15 cellular contexts compared by ENCODE assay signal in the genomic region with DNA sequence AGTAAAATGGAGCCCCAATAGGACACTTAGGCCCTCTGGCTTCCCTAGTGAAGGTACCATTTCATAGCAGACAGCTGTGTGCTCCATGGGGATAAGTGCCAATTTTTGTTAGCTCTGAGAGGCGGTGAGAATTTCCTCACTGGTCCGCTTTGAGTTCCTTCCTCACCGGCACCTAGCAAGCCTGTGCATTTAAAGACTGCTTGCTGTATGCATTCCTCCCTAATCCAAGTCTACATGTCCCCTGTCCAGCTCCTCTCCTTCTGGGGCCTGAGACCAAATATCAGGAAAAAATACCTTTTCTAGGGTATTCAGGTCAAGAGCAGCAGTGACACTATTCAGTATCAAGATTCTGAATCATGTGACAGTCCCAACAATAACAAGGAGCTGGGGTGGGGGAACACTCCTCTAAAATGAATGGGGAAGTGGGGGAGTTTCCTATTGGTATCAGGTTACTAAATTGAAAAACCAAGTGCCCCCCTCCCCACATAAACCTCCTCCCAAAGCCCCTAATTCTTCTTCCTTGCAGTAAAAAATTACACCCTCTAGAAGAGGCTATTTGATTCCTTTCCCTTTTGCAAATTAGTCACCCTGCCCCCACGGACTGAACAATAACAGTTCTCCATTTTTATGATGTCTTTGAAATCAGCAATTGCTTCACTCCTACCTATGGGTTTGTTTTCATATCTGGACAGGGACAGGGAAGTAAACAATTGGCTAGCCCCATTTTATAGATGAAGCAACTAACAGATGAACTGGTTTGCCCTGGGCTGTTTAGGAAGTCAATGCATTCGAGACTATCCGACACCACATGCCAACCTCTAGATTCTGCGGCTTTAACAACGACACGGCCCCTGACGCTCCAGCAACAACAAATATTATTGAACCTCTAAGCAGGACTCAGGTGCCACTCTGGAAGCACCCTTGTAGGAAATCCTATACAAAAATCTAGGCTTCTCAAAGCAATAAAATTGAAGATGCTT. TPM values are rescaled to one million over a fixed set of nuclear protein-coding genes. Genes with fewer than 3 reads are reported as not detected.
DNase-seq lines count a peak whose midpoint lies in the region; ATAC-seq and TF ChIP-seq lines count a peak whose summit lies in the region.
"Had no signal": no experiment of that assay in that cellular context is flagged by ENCODE, and none has a peak within 500 bp of the region (broad histone marks: within the 10 kb centered on the region; RNA-seq: fewer than 3 reads in every experiment).

No MANE protein-coding gene starts in this region.

- no peaks in the 10 kb centered on the region for H3K9me3 Mint-ChIP-seq in activated T-cell treated with anti-CD3 and anti-CD28 coated beads, Interleukin-2, amount 50 U/mL, for 72 hours
- H3K9me3 Mint-ChIP-seq in Caco-2 (ENCODE audit: unreplicated experiment): no peaks in the 10 kb centered on the region
- H3K9me3 Mint-ChIP-seq: memory B cell had no signal

- DNase-seq in activated effector memory CD4-positive, alpha-beta T cell treated with anti-CD3 and anti-CD28 coated beads, Interleukin-2, amount 50 U/mL, for 16 hours: peak; percentile 75
- no peak for DNase-seq in activated effector memory CD4-positive, alpha-beta T cell treated with Interleukin-2 at 50 U/mL for 16 hours
- no peak for DNase-seq in activated T-cell treated with anti-CD3 and anti-CD28 coated beads, Interleukin-2, amount 50 U/mL, for 72 hours
- DNase-seq in foreskin keratinocyte (peak; percentile 36 to 56), transverse colon (no peak), gastrocnemius medialis (no peak), Caco-2 (no peak)
- DNase-seq: DND-41, GM23248, NCI-H1105, NCI-H526 treated with DMSO at 0.1 percent for 48 hours had no signal

- H3K4me3 ChIP-seq in transverse colon: no peak overlapping the region
- no peak overlapping the region for H3K4me3 ChIP-seq in gastrocnemius medialis
- H3K4me3 ChIP-seq in Caco-2 (ENCODE audit: low read depth, low read length): no peak overlapping the region
- H3K4me3 ChIP-seq: esophagus muscularis mucosa, GM23248 had no signal

- intact Hi-C loops in transverse colon (cut with DNase I; ENCODE audit: low total_unique reads): no loop called here
- intact Hi-C loops in gastrocnemius medialis (cut with DNase I; ENCODE audit: low total_unique reads): no loop called here
- intact Hi-C loops in Caco-2 (cut with micrococcal nuclease; ENCODE audit: unreplicated experiment): no loop called here

- BruUV-seq in Caco-2 (replicated peaks; lab: Mats Ljungman, UMichigan): no TSS peak

- CTCF ChIA-PET in Caco-2 (lab: Charles Lee): no interaction called here

- H3K27ac Mint-ChIP-seq in activated T-cell treated with anti-CD3 and anti-CD28 coated beads, Interleukin-2, amount 50 U/mL, for 72 hours: peak overlapping the region; percentile 97
- H3K27ac Mint-ChIP-seq in Caco-2 (ENCODE audit: unreplicated experiment): no peak overlapping the region
- H3K27ac Mint-ChIP-seq: memory B cell had no signal

- in situ Hi-C loops in transverse colon (cut with MboI; ENCODE audit: low pct_ligation_motif_present in 1 of 4, low pct_unique_long_range_greater_than_20kb in 1 of 4, low sequenced_read_pairs in 3 of 4) (no loop called here), gastrocnemius medialis (cut with MboI; ENCODE audit: low sequenced_read_pairs in 4 of 4) (no loop called here)

- H3K4me3 Mint-ChIP-seq in activated T-cell treated with anti-CD3 and anti-CD28 coated beads, Interleukin-2, amount 50 U/mL, for 72 hours: peak overlapping the region; percentile 90
- no peak overlapping the region for H3K4me3 Mint-ChIP-seq in Caco-2 (ENCODE audit: unreplicated experiment)
- H3K4me3 Mint-ChIP-seq: memory B cell had no signal

- WGBS in transverse colon (ENCODE audit: low coverage in 1 of 2), 2 donors: 40 to 81% methylated on average over 1 to 10 of the region's 10 CpGs

- H3K27me3 ChIP-seq in foreskin keratinocyte (no peaks in the 10 kb centered on the region), transverse colon (peaks cover 36% of the 10 kb centered on the region), gastrocnemius medialis (peaks cover 35 to 60% (median 47%) of the 10 kb centered on the region in 3 donors), Caco-2 (replicated peaks; ENCODE audit: control insufficient read depth, insufficient read depth, low read length) (no peaks in the 10 kb centered on the region)

- peak; percentile 27 for ATAC-seq in activated T-cell treated with anti-CD3 and anti-CD28 coated beads, Interleukin-2, amount 50 U/mL, for 72 hours (replicated peaks in 1 of 2)
- ATAC-seq in foreskin keratinocyte (no peak), gastrocnemius medialis (no peak), HG03565 (IDR thresholded peaks at IDR 0.05; ENCODE audit: unreplicated experiment) (no peak)

- H3K4me1 ChIP-seq in foreskin keratinocyte: peaks cover 66% of the 10 kb centered on the region
- peaks cover 0 to 22% (median 15%) of the 10 kb centered on the region in 4 donors for H3K4me1 ChIP-seq in transverse colon
- H3K4me1 ChIP-seq in gastrocnemius medialis: no peaks in the 10 kb centered on the region
- H3K4me1 ChIP-seq in Caco-2: no peaks in the 10 kb centered on the region
- H3K4me1 ChIP-seq: parathyroid adenoma had no signal

- H3K4me1 Mint-ChIP-seq in activated T-cell treated with anti-CD3 and anti-CD28 coated beads, Interleukin-2, amount 50 U/mL, for 72 hours (ENCODE audit: low read depth): peaks cover 82% of the 10 kb centered on the region
- H3K4me1 Mint-ChIP-seq in Caco-2 (ENCODE audit: low read depth, unreplicated experiment): no peaks in the 10 kb centered on the region
- H3K4me1 Mint-ChIP-seq: memory B cell had no signal

- POLR2A ChIA-PET in Caco-2 (lab: Charles Lee): no interaction called here

- H3K27me3 Mint-ChIP-seq in activated T-cell treated with anti-CD3 and anti-CD28 coated beads, Interleukin-2, amount 50 U/mL, for 72 hours (ENCODE audit: low read depth): no peaks in the 10 kb centered on the region
- peaks cover 17% of the 10 kb centered on the region for H3K27me3 Mint-ChIP-seq in Caco-2 (ENCODE audit: insufficient read depth, unreplicated experiment)

- peaks cover 2% of the 10 kb centered on the region in 2 donors for H3K36me3 Mint-ChIP-seq in activated T-cell treated with anti-CD3 and anti-CD28 coated beads, Interleukin-2, amount 50 U/mL, for 72 hours (ENCODE audit: insufficient read depth in 2 of 2)
- H3K36me3 Mint-ChIP-seq in Caco-2 (ENCODE audit: insufficient read depth, unreplicated experiment): no peaks in the 10 kb centered on the region
- H3K36me3 Mint-ChIP-seq: memory B cell had no signal

- TF ChIP-seq POLR2A in transverse colon (IDR thresholded peaks at IDR 0.05) (no peak), gastrocnemius medialis (IDR thresholded peaks at IDR 0.05) (no peak)

- H3K27ac ChIP-seq in foreskin keratinocyte (peak overlapping the region; percentile 65), transverse colon (peak overlapping the region in 3 of 4 donors; percentile 10 to 42 (median 21)), gastrocnemius medialis (no peak overlapping the region)
- H3K27ac ChIP-seq: esophagus muscularis mucosa, GM23248, parathyroid adenoma had no signal

- no peaks in the 10 kb centered on the region for H3K9me3 ChIP-seq in transverse colon
- H3K9me3 ChIP-seq in gastrocnemius medialis: no peaks in the 10 kb centered on the region
- no peaks in the 10 kb centered on the region for H3K9me3 ChIP-seq in Caco-2
- H3K9me3 ChIP-seq: esophagus muscularis mucosa had no signal

- TF ChIP-seq EP300 in transverse colon (IDR thresholded peaks at IDR 0.05; ENCODE audit: low read depth): no peak

- TF ChIP-seq CTCF in foreskin keratinocyte (conservative IDR thresholded peaks at IDR 0.05) (no peak), transverse colon (IDR thresholded peaks at IDR 0.05) (no peak), gastrocnemius medialis (IDR thresholded peaks at IDR 0.05 in 4 of 5, conservative IDR thresholded peaks at IDR 0.05 in 1 of 5) (no peak), Caco-2 (IDR thresholded peaks at IDR 0.05; ENCODE audit: insufficient read depth in 1 of 2, low read depth in 1 of 2, low read length in 1 of 2, severe bottlenecking in 1 of 2, unreplicated experiment in 1 of 2) (no peak)

- no peaks in the 10 kb centered on the region for H3K36me3 ChIP-seq in transverse colon
- H3K36me3 ChIP-seq in gastrocnemius medialis: no peaks in the 10 kb centered on the region
- no peaks in the 10 kb centered on the region for H3K36me3 ChIP-seq in Caco-2 (ENCODE audit: control insufficient read depth, insufficient read depth, low read length)
- H3K36me3 ChIP-seq: esophagus muscularis mucosa had no signal

RNA-seq across cellular contexts. Expression of gene BCL11B, which starts 28.9 kb away (rescaled TPM):
- 10 to 100 TPM; 54.4 to 58.0 TPM for total RNA-seq in activated T-cell treated with anti-CD3 and anti-CD28 coated beads, Interleukin-2, amount 50 U/mL, for 72 hours
- total RNA-seq in foreskin keratinocyte (15.4 and 16.3 TPM in 2 replicates), transverse colon (1 to 10 TPM in 3 of 4 donors, under 1 TPM in 1; 0.37 to 4.8 (median 3.7) TPM), gastrocnemius medialis (under 1 TPM in 3 of 4 donors, not detected in 1; 0.05 to 0.62 (median 0.18) TPM), Caco-2 (2022) (0.05 TPM in 1 of 2 replicates, not detected in the other)
- 3.8 and 4.4 TPM in 2 replicates for polyA plus RNA-seq in foreskin keratinocyte
- total RNA-seq: GM23248 had no signal
- polyA plus RNA-seq: GM23248 had no signal

Comparison
In these comparisons a context has a peak if more than half of its experiments do, and no peak if none do; other contexts are left out.
1. DNase-seq: peak in activated effector memory CD4-positive, alpha-beta T cell treated with anti-CD3 and anti-CD28 coated beads, Interleukin-2, amount 50 U/mL, for 16 hours (single experiment) and foreskin keratinocyte (2 of 2); none in activated effector memory CD4-positive, alpha-beta T cell treated with Interleukin-2 at 50 U/mL for 16 hours (single experiment), activated T-cell treated with anti-CD3 and anti-CD28 coated beads, Interleukin-2, amount 50 U/mL, for 72 hours (0 of 2), transverse colon (single experiment), gastrocnemius medialis (0 of 2) and Caco-2 (0 of 2).
2. ATAC-seq: peak in activated T-cell treated with anti-CD3 and anti-CD28 coated beads, Interleukin-2, amount 50 U/mL, for 72 hours (2 of 2); none in foreskin keratinocyte (single experiment), gastrocnemius medialis (0 of 2) and HG03565 (single experiment).
3. H3K27ac ChIP-seq: peak in foreskin keratinocyte (single experiment) and transverse colon (3 of 4); none in gastrocnemius medialis (0 of 4).